10 cellular contexts compared by ENCODE assay signal in the genomic region with DNA sequence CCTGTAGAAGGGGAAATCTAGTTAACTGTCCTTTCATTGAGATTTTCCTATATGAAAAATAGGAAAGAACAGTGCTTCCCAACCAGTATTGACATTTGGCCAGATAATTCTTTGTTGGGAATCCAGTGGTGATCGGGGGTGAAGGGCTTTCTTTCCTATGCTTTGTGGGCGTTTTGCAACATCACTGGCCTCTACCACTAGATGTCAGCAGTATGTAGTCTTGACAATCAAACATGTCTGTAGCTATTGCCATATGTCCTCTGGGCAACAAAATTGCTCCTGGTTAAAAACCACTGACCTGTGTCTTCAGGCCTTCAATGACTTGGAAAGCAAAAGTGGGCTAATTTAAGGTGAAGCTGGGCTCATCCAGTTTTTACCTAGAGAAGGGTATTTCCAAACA.
A peak's percentile ranks its signal among the peaks of the same experiment; 100 is the strongest.
DNase-seq lines count a peak whose midpoint lies in the region; ATAC-seq and TF ChIP-seq lines count a peak whose summit lies in the region.
"Had no signal": no experiment of that assay in that cellular context is flagged by ENCODE, and none has a peak within 500 bp of the region (broad histone marks: within the 10 kb centered on the region; RNA-seq: fewer than 3 reads in every experiment).

No MANE protein-coding gene starts in this region.

- TF ChIP-seq POLR2A in NB4 (IDR thresholded peaks at IDR 0.05; ENCODE audit: extremely low read depth, insufficient read length): no peak

- no peak overlapping the region for H3K27ac ChIP-seq in upper lobe of right lung
- H3K27ac ChIP-seq: BLaER1 had no signal

- H3K27me3 ChIP-seq in upper lobe of right lung: no peaks in the 10 kb centered on the region

- peak; percentile 2 for DNase-seq in activated naive CD4-positive, alpha-beta T cell treated with anti-CD3 and anti-CD28 coated beads for 36 hours
- no peak for DNase-seq in activated naive CD4-positive, alpha-beta T cell treated with anti-CD3 and anti-CD28 coated beads, Interleukin-2, amount 50 U/mL, for 16 hours
- DNase-seq in NB4 (ENCODE audit: low read depth) (peak; percentile 41), dermis blood vessel endothelial cell (peak; percentile 0), upper lobe of right lung (no peak)
- DNase-seq in activated effector memory CD4-positive, alpha-beta T cell treated with Interleukin-2 at 50 U/mL for 16 hours: no peak
- no peak for DNase-seq in stimulated activated CD4-positive, alpha-beta T cell treated with anti-CD3 and anti-CD28 coated beads, Interleukin-1b, Interleukin-23, amount 100 ng/mL, for 48 hours

- no peaks in the 10 kb centered on the region for H3K36me3 ChIP-seq in upper lobe of right lung
- H3K36me3 ChIP-seq: BLaER1 had no signal

- H3K4me1 ChIP-seq in upper lobe of right lung: no peaks in the 10 kb centered on the region
- H3K4me1 ChIP-seq: BLaER1 had no signal

- H3K9me3 ChIP-seq in upper lobe of right lung: no peaks in the 10 kb centered on the region

- H3K9me3 Mint-ChIP-seq in activated naive CD4-positive, alpha-beta T cell treated with anti-CD3 and anti-CD28 coated beads for 36 hours: peaks cover 3% of the 10 kb centered on the region

- CTCF ChIA-PET in activated naive CD4-positive, alpha-beta T cell treated with anti-CD3 and anti-CD28 coated beads for 36 hours (lab: Charles Lee): no interaction called here

- no peak overlapping the region for H3K27ac Mint-ChIP-seq in activated naive CD4-positive, alpha-beta T cell treated with anti-CD3 and anti-CD28 coated beads for 36 hours
- H3K27ac Mint-ChIP-seq: activated naive CD4-positive, alpha-beta T cell treated with anti-CD3 and anti-CD28 coated beads, Interleukin-2, amount 50 U/mL, for 72 hours had no signal

- H3K36me3 Mint-ChIP-seq in activated naive CD4-positive, alpha-beta T cell treated with anti-CD3 and anti-CD28 coated beads for 36 hours (ENCODE audit: low read depth): no peaks in the 10 kb centered on the region

- no peak overlapping the region for H3K4me3 Mint-ChIP-seq in activated naive CD4-positive, alpha-beta T cell treated with anti-CD3 and anti-CD28 coated beads for 36 hours

- ATAC-seq in upper lobe of right lung (no peak), HG02870 (IDR thresholded peaks at IDR 0.05; ENCODE audit: unreplicated experiment) (no peak)
- ATAC-seq: activated naive CD4-positive, alpha-beta T cell treated with anti-CD3 and anti-CD28 coated beads, Interleukin-2, amount 50 U/mL, for 72 hours had no signal

- peak; percentile 54 for TF ChIP-seq CTCF in NB4 (IDR thresholded peaks at IDR 0.05; ENCODE audit: low read depth, low read length)
- TF ChIP-seq CTCF in upper lobe of right lung (IDR thresholded peaks at IDR 0.05): peak; percentile 14

- intact Hi-C loops in activated naive CD4-positive, alpha-beta T cell treated with anti-CD3 and anti-CD28 coated beads for 36 hours (cut with micrococcal nuclease): loop anchor here (5.0 kb wide), 1 partner anchor 491 kb away; no protein-coding TSS in a partner anchor
- intact Hi-C loops in upper lobe of right lung (cut with DNase I): no loop called here

- no peaks in the 10 kb centered on the region for H3K27me3 Mint-ChIP-seq in activated naive CD4-positive, alpha-beta T cell treated with anti-CD3 and anti-CD28 coated beads for 36 hours (ENCODE audit: low read depth)

- H3K4me3 ChIP-seq in NB4 (ENCODE audit: low read depth, low read length): no peak overlapping the region
- H3K4me3 ChIP-seq in upper lobe of right lung: no peak overlapping the region
- H3K4me3 ChIP-seq: BLaER1 had no signal

- H3K4me1 Mint-ChIP-seq in activated naive CD4-positive, alpha-beta T cell treated with anti-CD3 and anti-CD28 coated beads for 36 hours (ENCODE audit: low read depth): no peaks in the 10 kb centered on the region

Comparison
In these comparisons a context has a peak if more than half of its experiments do, and no peak if none do; other contexts are left out.
1. DNase-seq: peak in activated naive CD4-positive, alpha-beta T cell treated with anti-CD3 and anti-CD28 coated beads for 36 hours (single experiment), NB4 (single experiment) and dermis blood vessel endothelial cell (single experiment); none in activated naive CD4-positive, alpha-beta T cell treated with anti-CD3 and anti-CD28 coated beads, Interleukin-2, amount 50 U/mL, for 16 hours (single experiment), upper lobe of right lung (single experiment), activated effector memory CD4-positive, alpha-beta T cell treated with Interleukin-2 at 50 U/mL for 16 hours (single experiment) and stimulated activated CD4-positive, alpha-beta T cell treated with anti-CD3 and anti-CD28 coated beads, Interleukin-1b, Interleukin-23, amount 100 ng/mL, for 48 hours (single experiment).